In the genomic region with DNA sequence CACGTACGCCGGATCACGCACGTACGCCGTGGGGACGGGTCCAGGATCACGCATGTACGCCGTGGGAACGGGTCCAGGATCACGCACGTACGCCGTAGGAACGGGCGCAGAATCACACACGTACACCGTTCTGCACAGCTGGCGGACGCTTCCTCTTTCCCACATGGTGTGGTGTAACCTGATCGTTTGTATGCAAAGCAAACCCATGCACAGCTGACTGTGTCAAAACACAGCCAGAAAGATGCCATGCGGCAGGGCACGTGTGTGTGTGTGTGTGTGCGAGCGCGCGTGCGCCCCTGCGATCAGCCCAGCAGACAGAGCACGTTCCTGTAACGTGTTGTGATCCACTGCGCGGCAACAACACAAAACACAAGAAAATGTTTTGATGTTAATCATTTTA, we compare ENCODE assay signal across 17 cellular contexts.
"Had no signal": no experiment of that assay in that cellular context is flagged by ENCODE, and none has a peak within 500 bp of the region (broad histone marks: within the 10 kb centered on the region; RNA-seq: fewer than 3 reads in every experiment).

No MANE protein-coding gene starts in this region.

- ATAC-seq: activated CD4-positive, alpha-beta T cell treated with anti-CD3 and anti-CD28 coated beads for 36 hours; activated naive CD4-positive, alpha-beta T cell treated with anti-CD3 and anti-CD28 coated beads, Interleukin-2, amount 50 U/mL, for 72 hours; naive thymus-derived CD8-positive, alpha-beta T cell; stimulated activated effector memory CD8-positive, alpha-beta T cell treated with anti-CD3 and anti-CD28 coated beads, Interleukin-12 subunit alpha, Interleukin-12 subunit beta, amount 100 ng/mL, for 72 hours had no signal

- H3K27ac ChIP-seq: adrenal gland, breast epithelium, esophagus squamous epithelium, parathyroid adenoma, sigmoid colon had no signal

- DNase-seq: activated CD4-positive, alpha-beta T cell treated with anti-CD3 and anti-CD28 coated beads for 36 hours; activated CD4-positive, alpha-beta T cell treated with anti-CD3 and anti-CD28 coated beads, Interleukin-2, amount 50 U/mL, for 48 hours; activated gamma-delta T cell treated with Interleukin-2 at 50 U/mL for 16 hours; adrenal gland; cerebellar nuclear complex; effector CD8-positive, alpha-beta T cell; esophagus squamous epithelium; immature natural killer cell; mesendoderm; naive thymus-derived CD8-positive, alpha-beta T cell; sigmoid colon; stimulated activated CD4-positive, alpha-beta T cell treated with anti-CD3 and anti-CD28 coated beads, Interleukin-4, amount 100 ng/mL, for 24 hours; T-helper 2 cell had no signal
